ENCODE assay signal across 23 cellular contexts in genomic region chr2:37632310-37632709, GRCh38.
"Had no signal": no experiment of that assay in that cellular context is flagged by ENCODE, and none has a peak within 500 bp of the region (broad histone marks: within the 10 kb centered on the region; RNA-seq: fewer than 3 reads in every experiment).

No MANE protein-coding gene starts in this region.

- H3K9me3 ChIP-seq: breast epithelium, gastroesophageal sphincter, heart right ventricle, tibial nerve, vagina had no signal

- H3K36me3 Mint-ChIP-seq: mesothelial cell of epicardium had no signal

- DNase-seq: activated B cell treated with CpG ODN at 0.5 μM for 24 hours; activated CD4-positive, alpha-beta T cell treated with anti-CD3 and anti-CD28 coated beads for 48 hours; activated CD8-positive, alpha-beta T cell treated with anti-CD3 and anti-CD28 coated beads for 36 hours; activated effector memory CD4-positive, alpha-beta T cell treated with anti-CD3 and anti-CD28 coated beads, Interleukin-2, amount 50 U/mL, for 16 hours; activated naive CD8-positive, alpha-beta T cell treated with anti-CD3 and anti-CD28 coated beads, Interleukin-2, amount 10 ng/mL, durations not matched to agents 7 days and 5 days; activated T-cell treated with anti-CD3 and anti-CD28 coated beads, Interleukin-2, amount 50 U/mL, for 4 hours; anterior cingulate cortex; dorsolateral prefrontal cortex; endodermal cell; heart right ventricle; left colon; stimulated activated CD4-positive, alpha-beta T cell treated with anti-CD3 and anti-CD28 coated beads, Interleukin-15, amount 100 ng/mL, for 24 hours; stimulated activated CD4-positive, alpha-beta T cell treated with anti-CD3 and anti-CD28 coated beads, Interleukin-4, amount 100 ng/mL, for 1 hour; stimulated activated naive CD4-positive, alpha-beta T cell treated with Interleukin-2 at 50 U/mL for 16 hours; substantia nigra had no signal

- H3K36me3 ChIP-seq: breast epithelium, gastroesophageal sphincter, heart right ventricle, tibial nerve, vagina had no signal

- H3K4me1 ChIP-seq: breast epithelium, gastroesophageal sphincter had no signal

- ATAC-seq: activated CD8-positive, alpha-beta T cell treated with anti-CD3 and anti-CD28 coated beads for 36 hours; activated T-cell treated with anti-CD3 and anti-CD28 coated beads, Interleukin-2, amount 50 U/mL, for 4 hours; gastroesophageal sphincter; left colon had no signal

- H3K27me3 Mint-ChIP-seq: activated B cell treated with CpG ODN at 0.5 μM for 24 hours; activated CD8-positive, alpha-beta T cell treated with anti-CD3 and anti-CD28 coated beads for 36 hours; activated naive CD8-positive, alpha-beta T cell treated with anti-CD3 and anti-CD28 coated beads, Interleukin-2, amount 10 ng/mL, durations not matched to agents 7 days and 5 days had no signal

- H3K27ac ChIP-seq: breast epithelium, dorsolateral prefrontal cortex, gastroesophageal sphincter, tibial nerve, vagina had no signal

- H3K9me3 Mint-ChIP-seq: activated B cell treated with CpG ODN at 0.5 μM for 24 hours; activated naive CD8-positive, alpha-beta T cell treated with anti-CD3 and anti-CD28 coated beads, Interleukin-2, amount 10 ng/mL, durations not matched to agents 7 days and 5 days; activated T-cell treated with anti-CD3 and anti-CD28 coated beads, Interleukin-2, amount 50 U/mL, for 4 hours; mesothelial cell of epicardium; T-helper 1 cell treated with Interleukin-12 subunit alpha and Interleukin-12 subunit beta and Interleukin-4 antibody, amounts not matched to agents 30 μg/mL and 1 μg/mL, for 36 hours had no signal

- H3K4me3 Mint-ChIP-seq: activated B cell treated with CpG ODN at 0.5 μM for 24 hours; activated CD8-positive, alpha-beta T cell treated with anti-CD3 and anti-CD28 coated beads for 36 hours; activated naive CD8-positive, alpha-beta T cell treated with anti-CD3 and anti-CD28 coated beads, Interleukin-2, amount 10 ng/mL, durations not matched to agents 7 days and 5 days; activated T-cell treated with anti-CD3 and anti-CD28 coated beads, Interleukin-2, amount 50 U/mL, for 4 hours; endodermal cell; mesothelial cell of epicardium; T-helper 1 cell treated with Interleukin-12 subunit alpha and Interleukin-12 subunit beta and Interleukin-4 antibody, amounts not matched to agents 30 μg/mL and 1 μg/mL, for 36 hours had no signal

- H3K4me3 ChIP-seq: breast epithelium, dorsolateral prefrontal cortex, gastroesophageal sphincter, heart right ventricle, lung, skin epidermis, tibial nerve, vagina had no signal

- H3K27me3 ChIP-seq: breast epithelium, dorsolateral prefrontal cortex, gastroesophageal sphincter, heart right ventricle, tibial nerve, vagina had no signal

- H3K27ac Mint-ChIP-seq: activated B cell treated with CpG ODN at 0.5 μM for 24 hours; activated CD8-positive, alpha-beta T cell treated with anti-CD3 and anti-CD28 coated beads for 36 hours; activated naive CD8-positive, alpha-beta T cell treated with anti-CD3 and anti-CD28 coated beads, Interleukin-2, amount 10 ng/mL, durations not matched to agents 7 days and 5 days; endodermal cell; mesothelial cell of epicardium; T-helper 1 cell treated with Interleukin-12 subunit alpha and Interleukin-12 subunit beta and Interleukin-4 antibody, amounts not matched to agents 30 μg/mL and 1 μg/mL, for 36 hours had no signal
